ENCODE assay signal across 8 cellular contexts in genomic region chr7:134337980-134338379, GRCh38.
"Had no signal": no experiment of that assay in that cellular context is flagged by ENCODE, and none has a peak within 500 bp of the region (broad histone marks: within the 10 kb centered on the region; RNA-seq: fewer than 3 reads in every experiment).

No MANE protein-coding gene starts in this region.

- H3K4me3 ChIP-seq: GM23338 had no signal

- FAIRE-seq: H1, H54, HTR-8/SVneo had no signal

- H2AFZ ChIP-seq: GM23338 had no signal

- H3K4me2 ChIP-seq: GM23338 had no signal

- DNase-seq: H9, HCEC 1CT, HFFc6, KBM-7 had no signal

- ATAC-seq: GM23338 had no signal
